1 cellular context compared by ENCODE assay signal in genomic region chr16:11354407-11354732, GRCh38.
TF ChIP-seq lines count a peak whose summit lies in the region.

No MANE protein-coding gene starts in this region.

TF ChIP-seq in GM12878, 131 proteins besides CTCF, POLR2A, EP300 and RAD21 (continued from another document):
- TF ChIP-seq USF2 (IDR thresholded peaks at IDR 0.05; ENCODE audit: borderline replicate concordance, low read depth, low read length) (no peak), GATAD2B (conservative IDR thresholded peaks at IDR 0.05; ENCODE audit: low read depth) (peak; percentile 10; the same call in 1 of the 2 replicates), SUPT20H (IDR thresholded peaks at IDR 0.05; ENCODE audit: borderline replicate concordance, control insufficient read depth, low read depth, low read length) (no peak), NRF1 (conservative IDR thresholded peaks at IDR 0.05; ENCODE audit: low read depth, low read length) (no peak)
